Comparison of ENCODE assay signal across 8 cellular contexts in genomic region chr11:727859-728748, GRCh38. TPM values are rescaled to one million over a fixed set of nuclear protein-coding genes. Genes with fewer than 3 reads are reported as not detected.
DNase-seq lines count a peak whose midpoint lies in the region; ATAC-seq and TF ChIP-seq lines count a peak whose summit lies in the region.

No MANE protein-coding gene starts in this region.

- H3K9me3 ChIP-seq in osteoblast (ENCODE audit: low read depth, low read length) (no peaks in the 10 kb centered on the region), testis (no peaks in the 10 kb centered on the region)

- H3K4me1 ChIP-seq in foreskin keratinocyte (no peaks in the 10 kb centered on the region), osteoblast (ENCODE audit: insufficient read depth, low read length) (peaks cover 18% of the 10 kb centered on the region), testis (peaks cover 38% of the 10 kb centered on the region)

- H4K20me1 ChIP-seq in osteoblast (ENCODE audit: insufficient read depth, low read length): no peaks in the 10 kb centered on the region

- H3K27ac ChIP-seq in foreskin keratinocyte (no peak overlapping the region), osteoblast (ENCODE audit: low read depth, low read length) (peak overlapping the region; percentile 44), testis (peak overlapping the region; percentile 76 to 83)

- H3K36me3 ChIP-seq in osteoblast (ENCODE audit: insufficient read depth, low read length) (no peaks in the 10 kb centered on the region), testis (ENCODE audit: low read depth, missing control alignments) (no peaks in the 10 kb centered on the region)

- intact Hi-C loops in testis (cut with DNase I; ENCODE audit: low total_unique reads): loop anchor here (10.0 kb wide), 1 partner anchor 173 kb away; no protein-coding TSS in a partner anchor

- peak; percentile 99 for TF ChIP-seq CTCF in foreskin keratinocyte (conservative IDR thresholded peaks at IDR 0.05)
- TF ChIP-seq CTCF in osteoblast (IDR thresholded peaks at IDR 0.05; ENCODE audit: extremely low read depth, low read depth, low read length): peak; percentile 87
- peak; percentile 92 to 97 (median 95) for TF ChIP-seq CTCF in testis (IDR thresholded peaks at IDR 0.05)

- 48 to 53% methylated on average over 5 to 27 of the region's 31 CpGs for WGBS in testis, 2 donors

- no peaks in the 10 kb centered on the region for H3K27me3 ChIP-seq in foreskin keratinocyte
- H3K27me3 ChIP-seq in osteoblast (ENCODE audit: insufficient read depth, low read length): peaks cover 8% of the 10 kb centered on the region
- H3K27me3 ChIP-seq in testis: no peaks in the 10 kb centered on the region

- H3K4me3 ChIP-seq in osteoblast (ENCODE audit: insufficient read depth, low read length) (no peak overlapping the region), testis (no peak overlapping the region)

- TF ChIP-seq POLR2A in testis (IDR thresholded peaks at IDR 0.05): no peak

- H3K4me2 ChIP-seq in osteoblast (ENCODE audit: insufficient read depth, low read length): peak overlapping the region; percentile 46

- ATAC-seq in HG03432 (IDR thresholded peaks at IDR 0.05; ENCODE audit: unreplicated experiment): peak; percentile 62
- peak; percentile 73 for ATAC-seq in foreskin keratinocyte
- no peak for ATAC-seq in GM21786 (IDR thresholded peaks at IDR 0.05; ENCODE audit: unreplicated experiment)

- H2AFZ ChIP-seq in osteoblast (ENCODE audit: low read length): no peak overlapping the region

- DNase-seq in GM04504 (ENCODE audit: low read depth) (peak; percentile 89), RPMI7951 (ENCODE audit: low read depth) (peak; percentile 94), foreskin keratinocyte (peak; percentile 40 to 70), osteoblast (ENCODE audit: insufficient read length, low spot score, missing footprints) (peak; percentile 100), testis (peak; percentile 84)
- peak; percentile 93 for DNase-seq in activated effector memory CD4-positive, alpha-beta T cell treated with anti-CD3 and anti-CD28 coated beads, Interleukin-2, amount 50 U/mL, for 16 hours

- H3K79me2 ChIP-seq in osteoblast (ENCODE audit: insufficient read depth, low read length): no peaks in the 10 kb centered on the region

RNA-seq across cellular contexts. Expression of gene TALDO1, which starts 19.2 kb away (rescaled TPM):
- 166 and 168 TPM in 2 replicates for total RNA-seq in RPMI7951 (2014; rRNA removed; shearing (Covaris generic))
- 172 and 177 TPM in 2 replicates for total RNA-seq in foreskin keratinocyte
- polyA plus RNA-seq in foreskin keratinocyte: 227 TPM in 2 replicates
- total RNA-seq in osteoblast: 204 TPM in 2 replicates
- 10 to 100 TPM; 84.8 to 88.1 TPM for total RNA-seq in testis
- 86.6 TPM for polyA plus RNA-seq in testis (ENCODE audit: insufficient read depth, low read depth, low replicate concordance)

RNA-seq across cellular contexts. Expression of gene EPS8L2, which starts 22.1 kb away (rescaled TPM):
- 3.4 and 5.7 TPM in 2 replicates for total RNA-seq in RPMI7951 (2014; rRNA removed; shearing (Covaris generic))
- total RNA-seq in foreskin keratinocyte (48.4 and 61.9 TPM in 2 replicates), osteoblast (29.7 and 30.1 TPM in 2 replicates), testis (10 to 100 TPM; 27.3 to 29.1 TPM)
- polyA plus RNA-seq in foreskin keratinocyte (60.8 and 67.0 TPM in 2 replicates), testis (ENCODE audit: insufficient read depth, low read depth, low replicate concordance) (14.3 TPM)

RNA-seq across cellular contexts. Expression of gene TMEM80, which starts 32.5 kb away (rescaled TPM):
- total RNA-seq in RPMI7951 (2014; rRNA removed; shearing (Covaris generic)): 15.6 and 18.6 TPM in 2 replicates
- 12.1 and 19.7 TPM in 2 replicates for total RNA-seq in foreskin keratinocyte
- 14.3 and 19.3 TPM in 2 replicates for polyA plus RNA-seq in foreskin keratinocyte
- 17.4 and 21.2 TPM in 2 replicates for total RNA-seq in osteoblast
- 10 to 100 TPM; 72.8 to 74.5 TPM for total RNA-seq in testis
- polyA plus RNA-seq in testis (ENCODE audit: insufficient read depth, low read depth, low replicate concordance): 38.9 TPM

RNA-seq across cellular contexts. Expression of gene DEAF1, which starts 33.1 kb away (rescaled TPM):
- total RNA-seq in RPMI7951 (2014; rRNA removed; shearing (Covaris generic)): 15.4 and 23.8 TPM in 2 replicates
- total RNA-seq in foreskin keratinocyte (16.0 and 16.8 TPM in 2 replicates), osteoblast (38.0 and 44.2 TPM in 2 replicates), testis (100 to 1,000 TPM in 1 of 2 donors, 10 to 100 TPM in 1; 82.5 to 116 TPM)
- polyA plus RNA-seq in foreskin keratinocyte (13.5 and 13.6 TPM in 2 replicates), testis (ENCODE audit: insufficient read depth, low read depth, low replicate concordance) (47.9 TPM)

RNA-seq across cellular contexts. Expression of gene GATD1, which starts 49.2 kb away (rescaled TPM):
- total RNA-seq in RPMI7951 (2014; rRNA removed; shearing (Covaris generic)): 19.8 and 23.5 TPM in 2 replicates
- total RNA-seq in foreskin keratinocyte (37.0 and 37.9 TPM in 2 replicates), osteoblast (31.5 and 37.3 TPM in 2 replicates), testis (10 to 100 TPM; 80.9 to 84.2 TPM)
- polyA plus RNA-seq in foreskin keratinocyte (24.7 and 24.9 TPM in 2 replicates), testis (ENCODE audit: insufficient read depth, low read depth, low replicate concordance) (64.3 TPM)
